1 cellular context compared by ENCODE assay signal in genomic region chr3:128133273-128133883, GRCh38.
TF ChIP-seq lines count a peak whose summit lies in the region.

No MANE protein-coding gene starts in this region.

TF ChIP-seq in HepG2, 621 proteins besides CTCF, POLR2A, EP300 and RAD21:
- TF ChIP-seq ZBTB7A (CRISPR knock-in tag; IDR thresholded peaks at IDR 0.05) (0 out of 2 replicates have a peak, but pooled peaks have one; percentile 30), ZNF660 (CRISPR knock-in tag; IDR thresholded peaks at IDR 0.05; ENCODE audit: borderline replicate concordance, low read depth) (no peak), BRCA1 (CRISPR knock-in tag; IDR thresholded peaks at IDR 0.05) (no peak), SMC3 (IDR thresholded peaks at IDR 0.05; ENCODE audit: low read length) (peak; percentile 87), NONO (IDR thresholded peaks at IDR 0.05) (no peak), NONO (CRISPR knock-in tag; conservative IDR thresholded peaks at IDR 0.05) (no peak), CENPT (CRISPR knock-in tag; IDR thresholded peaks at IDR 0.05; ENCODE audit: low read depth) (no peak), ZNF253 (CRISPR knock-in tag; IDR thresholded peaks at IDR 0.05; ENCODE audit: borderline replicate concordance) (no peak), ZNF770 (CRISPR knock-in tag; IDR thresholded peaks at IDR 0.05) (no peak), STAG1 (CRISPR knock-in tag; IDR thresholded peaks at IDR 0.05) (peak; percentile 88), YY1 (IDR thresholded peaks at IDR 0.05; ENCODE audit: insufficient read depth, insufficient replicate concordance, low read depth, low read length) (no peak), KLF12 (CRISPR knock-in tag; IDR thresholded peaks at IDR 0.05; ENCODE audit: borderline replicate concordance) (no peak), ZNF354B (CRISPR knock-in tag; IDR thresholded peaks at IDR 0.05) (no peak), GPBP1L1 (CRISPR knock-in tag; IDR thresholded peaks at IDR 0.05) (no peak), SIX4 (CRISPR knock-in tag; IDR thresholded peaks at IDR 0.05) (no peak), EHMT2 (IDR thresholded peaks at IDR 0.05; ENCODE audit: borderline replicate concordance, low read depth, low read length) (no peak), ZNF318 (CRISPR knock-in tag; IDR thresholded peaks at IDR 0.05) (no peak), ZMYM4 (CRISPR knock-in tag; IDR thresholded peaks at IDR 0.05) (0 out of 2 replicates have a peak, but pooled peaks have one; percentile 27), MNT (IDR thresholded peaks at IDR 0.05) (no peak), SAP130 (CRISPR knock-in tag; IDR thresholded peaks at IDR 0.05; ENCODE audit: low read depth) (0 out of 2 replicates have a peak, but pooled peaks have one; percentile 19), HNRNPH1 (optimal IDR thresholded peaks at IDR 0.05; ENCODE audit: low read depth, low read length) (no peak), PRMT3 (CRISPR knock-in tag; IDR thresholded peaks at IDR 0.05; ENCODE audit: borderline replicate concordance, low read depth) (no peak), ASH2L (IDR thresholded peaks at IDR 0.05; ENCODE audit: insufficient read length, low read depth, low read length) (no peak), PREB (CRISPR knock-in tag; IDR thresholded peaks at IDR 0.05) (no peak), DPF2 (CRISPR knock-in tag; IDR thresholded peaks at IDR 0.05; ENCODE audit: borderline replicate concordance, low read depth) (no peak), CENPX (CRISPR knock-in tag; IDR thresholded peaks at IDR 0.05) (no peak), CEBPG (CRISPR knock-in tag; IDR thresholded peaks at IDR 0.05) (peak; percentile 58), THYN1 (CRISPR knock-in tag; IDR thresholded peaks at IDR 0.05; ENCODE audit: borderline replicate concordance, low read depth) (no peak), JUND (CRISPR knock-in tag; IDR thresholded peaks at IDR 0.05) (no peak), TCF12 (IDR thresholded peaks at IDR 0.05) (no peak), TCF12 (CRISPR knock-in tag; IDR thresholded peaks at IDR 0.05) (no peak), ZSCAN31 (CRISPR knock-in tag; IDR thresholded peaks at IDR 0.05; ENCODE audit: low read depth) (0 out of 2 replicates have a peak, but pooled peaks have one; percentile 48), HES4 (CRISPR knock-in tag; IDR thresholded peaks at IDR 0.05; ENCODE audit: borderline replicate concordance) (no peak), CEBPB (IDR thresholded peaks at IDR 0.05; ENCODE audit: borderline replicate concordance, low read depth, low read length) (0 out of 2 replicates have a peak, but pooled peaks have one; percentile 5), SMAD3 (CRISPR knock-in tag; IDR thresholded peaks at IDR 0.05) (no peak)
- TF ChIP-seq, protein P1, sequence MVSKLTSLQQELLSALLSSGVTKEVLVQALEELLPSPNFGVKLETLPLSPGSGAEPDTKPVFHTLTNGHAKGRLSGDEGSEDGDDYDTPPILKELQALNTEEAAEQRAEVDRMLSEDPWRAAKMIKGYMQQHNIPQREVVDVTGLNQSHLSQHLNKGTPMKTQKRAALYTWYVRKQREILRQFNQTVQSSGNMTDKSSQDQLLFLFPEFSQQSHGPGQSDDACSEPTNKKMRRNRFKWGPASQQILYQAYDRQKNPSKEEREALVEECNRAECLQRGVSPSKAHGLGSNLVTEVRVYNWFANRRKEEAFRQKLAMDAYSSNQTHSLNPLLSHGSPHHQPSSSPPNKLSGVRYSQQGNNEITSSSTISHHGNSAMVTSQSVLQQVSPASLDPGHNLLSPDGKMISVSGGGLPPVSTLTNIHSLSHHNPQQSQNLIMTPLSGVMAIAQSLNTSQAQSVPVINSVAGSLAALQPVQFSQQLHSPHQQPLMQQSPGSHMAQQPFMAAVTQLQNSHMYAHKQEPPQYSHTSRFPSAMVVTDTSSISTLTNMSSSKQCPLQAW (CRISPR knock-in tag; IDR thresholded peaks at IDR 0.05) = 0 out of 2 replicates have a peak, but pooled peaks have one; percentile 11
- TF ChIP-seq, protein P2, sequence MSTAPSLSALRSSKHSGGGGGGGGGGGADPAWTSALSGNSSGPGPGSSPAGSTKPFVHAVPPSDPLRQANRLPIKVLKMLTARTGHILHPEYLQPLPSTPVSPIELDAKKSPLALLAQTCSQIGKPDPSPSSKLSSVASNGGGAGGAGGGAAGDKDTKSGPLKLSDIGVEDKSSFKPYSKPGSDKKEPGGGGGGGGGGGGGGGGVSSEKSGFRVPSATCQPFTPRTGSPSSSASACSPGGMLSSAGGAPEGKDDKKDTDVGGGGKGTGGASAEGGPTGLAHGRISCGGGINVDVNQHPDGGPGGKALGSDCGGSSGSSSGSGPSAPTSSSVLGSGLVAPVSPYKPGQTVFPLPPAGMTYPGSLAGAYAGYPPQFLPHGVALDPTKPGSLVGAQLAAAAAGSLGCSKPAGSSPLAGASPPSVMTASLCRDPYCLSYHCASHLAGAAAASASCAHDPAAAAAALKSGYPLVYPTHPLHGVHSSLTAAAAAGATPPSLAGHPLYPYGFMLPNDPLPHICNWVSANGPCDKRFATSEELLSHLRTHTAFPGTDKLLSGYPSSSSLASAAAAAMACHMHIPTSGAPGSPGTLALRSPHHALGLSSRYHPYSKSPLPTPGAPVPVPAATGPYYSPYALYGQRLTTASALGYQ (CRISPR knock-in tag; IDR thresholded peaks at IDR 0.05) = no peak
- TF ChIP-seq, protein P3, sequence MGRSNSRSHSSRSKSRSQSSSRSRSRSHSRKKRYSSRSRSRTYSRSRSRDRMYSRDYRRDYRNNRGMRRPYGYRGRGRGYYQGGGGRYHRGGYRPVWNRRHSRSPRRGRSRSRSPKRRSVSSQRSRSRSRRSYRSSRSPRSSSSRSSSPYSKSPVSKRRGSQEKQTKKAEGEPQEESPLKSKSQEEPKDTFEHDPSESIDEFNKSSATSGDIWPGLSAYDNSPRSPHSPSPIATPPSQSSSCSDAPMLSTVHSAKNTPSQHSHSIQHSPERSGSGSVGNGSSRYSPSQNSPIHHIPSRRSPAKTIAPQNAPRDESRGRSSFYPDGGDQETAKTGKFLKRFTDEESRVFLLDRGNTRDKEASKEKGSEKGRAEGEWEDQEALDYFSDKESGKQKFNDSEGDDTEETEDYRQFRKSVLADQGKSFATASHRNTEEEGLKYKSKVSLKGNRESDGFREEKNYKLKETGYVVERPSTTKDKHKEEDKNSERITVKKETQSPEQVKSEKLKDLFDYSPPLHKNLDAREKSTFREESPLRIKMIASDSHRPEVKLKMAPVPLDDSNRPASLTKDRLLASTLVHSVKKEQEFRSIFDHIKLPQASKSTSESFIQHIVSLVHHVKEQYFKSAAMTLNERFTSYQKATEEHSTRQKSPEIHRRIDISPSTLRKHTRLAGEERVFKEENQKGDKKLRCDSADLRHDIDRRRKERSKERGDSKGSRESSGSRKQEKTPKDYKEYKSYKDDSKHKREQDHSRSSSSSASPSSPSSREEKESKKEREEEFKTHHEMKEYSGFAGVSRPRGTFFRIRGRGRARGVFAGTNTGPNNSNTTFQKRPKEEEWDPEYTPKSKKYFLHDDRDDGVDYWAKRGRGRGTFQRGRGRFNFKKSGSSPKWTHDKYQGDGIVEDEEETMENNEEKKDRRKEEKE (IDR thresholded peaks at IDR 0.05) = no peak
- TF ChIP-seq, protein P4, sequence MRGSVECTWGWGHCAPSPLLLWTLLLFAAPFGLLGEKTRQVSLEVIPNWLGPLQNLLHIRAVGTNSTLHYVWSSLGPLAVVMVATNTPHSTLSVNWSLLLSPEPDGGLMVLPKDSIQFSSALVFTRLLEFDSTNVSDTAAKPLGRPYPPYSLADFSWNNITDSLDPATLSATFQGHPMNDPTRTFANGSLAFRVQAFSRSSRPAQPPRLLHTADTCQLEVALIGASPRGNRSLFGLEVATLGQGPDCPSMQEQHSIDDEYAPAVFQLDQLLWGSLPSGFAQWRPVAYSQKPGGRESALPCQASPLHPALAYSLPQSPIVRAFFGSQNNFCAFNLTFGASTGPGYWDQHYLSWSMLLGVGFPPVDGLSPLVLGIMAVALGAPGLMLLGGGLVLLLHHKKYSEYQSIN (CRISPR knock-in tag; IDR thresholded peaks at IDR 0.05; ENCODE audit: borderline replicate concordance) = no peak
